ENCODE assay signal across 1 cellular context in genomic region chr1:54052934-54053744, GRCh38.
A peak's percentile ranks its signal among the peaks of the same experiment; 100 is the strongest.
TF ChIP-seq lines count a peak whose summit lies in the region.

Gene TCEANC2, plus strand, starts transcription at chr1:54053608. Its CDS starts 815 bp downstream, at chr1:54054423.
Gene TMEM59, minus strand, starts transcription at chr1:54053204. Its CDS starts 16 bp downstream, at chr1:54053188.

TF ChIP-seq in HCT116, 20 proteins besides CTCF, POLR2A, EP300 and RAD21 (continued from another document):
- TF ChIP-seq EGR1 (IDR thresholded peaks at IDR 0.05; ENCODE audit: low read depth) (peak; percentile 59; the same call in 1 of the 2 replicates), ZFX (IDR thresholded peaks at IDR 0.05) (no peak), CBX3 (IDR thresholded peaks at IDR 0.05; ENCODE audit: low read depth) (0 out of 2 replicates have a peak, but pooled peaks have one; percentile 14), EZH2 (IDR thresholded peaks at IDR 0.05) (no peak), MAX (IDR thresholded peaks at IDR 0.05) (peak; percentile 87), SIN3A (IDR thresholded peaks at IDR 0.05; ENCODE audit: low read depth) (peak; percentile 71), JUND (IDR thresholded peaks at IDR 0.05) (no peak)
